In genomic region chr6:158646023-158646888, GRCh38 we compare ENCODE assay signal across 11 cellular contexts. TPM values are rescaled to one million over a fixed set of nuclear protein-coding genes. Genes with fewer than 3 reads are reported as not detected.
DNase-seq lines count a peak whose midpoint lies in the region; ATAC-seq and TF ChIP-seq lines count a peak whose summit lies in the region.
"Had no signal": no experiment of that assay in that cellular context is flagged by ENCODE, and none has a peak within 500 bp of the region (broad histone marks: within the 10 kb centered on the region; RNA-seq: fewer than 3 reads in every experiment).

No MANE protein-coding gene starts in this region.

- no peaks in the 10 kb centered on the region for H3K9me3 ChIP-seq in CD8-positive, alpha-beta T cell (ENCODE audit: low read length)
- H3K9me3 ChIP-seq in OCI-LY3 (ENCODE audit: insufficient read depth, low read length): no peaks in the 10 kb centered on the region
- H3K9me3 ChIP-seq: transverse colon had no signal

- peaks cover 20% of the 10 kb centered on the region for H3K36me3 Mint-ChIP-seq in CD8-positive, alpha-beta T cell
- no peaks in the 10 kb centered on the region for H3K36me3 Mint-ChIP-seq in natural killer cell

- H3K4me3 Mint-ChIP-seq in CD8-positive, alpha-beta T cell: peak overlapping the region; percentile 89
- H3K4me3 Mint-ChIP-seq in natural killer cell: peak overlapping the region; percentile 89

- POLR2A ChIA-PET in CD8-positive, alpha-beta T cell (lab: Charles Lee): interaction anchor here (0.6 to 3.2 kb wide), 3 partner anchors 14 to 223 kb away, joined by 3 to 11 read pairs (median 3); no protein-coding TSS in a partner anchor

- H3K4me1 ChIP-seq in CD8-positive, alpha-beta T cell (ENCODE audit: insufficient read depth, low read length): peaks cover 46% of the 10 kb centered on the region
- H3K4me1 ChIP-seq in OCI-LY3 (ENCODE audit: low read length): peaks cover 42% of the 10 kb centered on the region

- no peak overlapping the region for H2AFZ ChIP-seq in OCI-LY3 (ENCODE audit: low read depth, low read length)

- H3K27ac Mint-ChIP-seq in CD8-positive, alpha-beta T cell: peak overlapping the region; percentile 95
- H3K27ac Mint-ChIP-seq in natural killer cell: peak overlapping the region; percentile 93 to 94

- no peak for TF ChIP-seq CTCF in CD8-positive, alpha-beta T cell (IDR thresholded peaks at IDR 0.05)
- no peak for TF ChIP-seq CTCF in OCI-LY3 (IDR thresholded peaks at IDR 0.05; ENCODE audit: low read depth, low read length)
- TF ChIP-seq CTCF in natural killer cell (IDR thresholded peaks at IDR 0.05): no peak

- peak in 1 of 7 experiments; percentile 39 for DNase-seq in CD8-positive, alpha-beta T cell
- no peak for DNase-seq in caudate nucleus (lab: John Stamatoyannopoulos, UW)
- peak; percentile 13 for DNase-seq in natural killer cell
- DNase-seq in NCI-H1048 (lab: John Stamatoyannopoulos, UW): no peak
- DNase-seq in stimulated activated naive CD4-positive, alpha-beta T cell (lab: John Stamatoyannopoulos, UW): no peak
- DNase-seq in NCI-H2196 treated with DMSO at 0.1 percent for 48 hours (lab: John Stamatoyannopoulos, UW; ENCODE audit: unreplicated experiment): no peak
- DNase-seq: NCI-H2171, transverse colon had no signal

- H3K9me3 Mint-ChIP-seq in CD8-positive, alpha-beta T cell: no peaks in the 10 kb centered on the region
- H3K9me3 Mint-ChIP-seq in natural killer cell: no peaks in the 10 kb centered on the region

- H3K27me3 Mint-ChIP-seq in CD8-positive, alpha-beta T cell (ENCODE audit: low read depth): no peaks in the 10 kb centered on the region
- no peaks in the 10 kb centered on the region for H3K27me3 Mint-ChIP-seq in natural killer cell (ENCODE audit: low read depth in 2 of 2)

- H3K4me2 ChIP-seq in OCI-LY3 (ENCODE audit: low read length): peak overlapping the region; percentile 96; the same call in 1 of the 2 replicates

- H3K9ac ChIP-seq in OCI-LY3 (ENCODE audit: low read length): no peak overlapping the region

- H3K79me2 ChIP-seq in OCI-LY3 (ENCODE audit: low read length): peaks cover 27% of the 10 kb centered on the region

- CTCF ChIA-PET in CD8-positive, alpha-beta T cell (lab: Charles Lee): interaction anchor here (1.2 to 8.7 kb wide), 4 partner anchors 13 to 458 kb away, joined by 3 to 57 read pairs (median 20); no protein-coding TSS in a partner anchor

- no peak for ATAC-seq in CD8-positive, alpha-beta T cell
- ATAC-seq in natural killer cell (no peak), GM21367 (IDR thresholded peaks at IDR 0.05; ENCODE audit: unreplicated experiment) (no peak)

- intact Hi-C loops in CD8-positive, alpha-beta T cell (cut with DNase I, micrococcal nuclease): loop anchor here (5.0 kb wide), 2 partner anchors 414 to 461 kb away; no protein-coding TSS in a partner anchor
- intact Hi-C loops in natural killer cell (cut with micrococcal nuclease): no loop called here

- H3K4me1 Mint-ChIP-seq in CD8-positive, alpha-beta T cell (ENCODE audit: low read depth): peaks cover 63% of the 10 kb centered on the region
- peaks cover 62 to 65% of the 10 kb centered on the region in 2 donors for H3K4me1 Mint-ChIP-seq in natural killer cell

- no peak overlapping the region for H3K27ac ChIP-seq in CD8-positive, alpha-beta T cell (ENCODE audit: low read depth, low read length)
- H3K27ac ChIP-seq in OCI-LY3 (ENCODE audit: low read length) (no peak overlapping the region), caudate nucleus (ENCODE audit: low read depth, low read length) (peak overlapping the region; percentile 36)
- H3K27ac ChIP-seq: SK-N-MC had no signal

- H3K27me3 ChIP-seq in CD8-positive, alpha-beta T cell (ENCODE audit: insufficient read depth, low read length): no peaks in the 10 kb centered on the region
- no peaks in the 10 kb centered on the region for H3K27me3 ChIP-seq in OCI-LY3 (ENCODE audit: low read depth, low read length)
- H3K27me3 ChIP-seq: transverse colon had no signal

- no peaks in the 10 kb centered on the region for H3K36me3 ChIP-seq in CD8-positive, alpha-beta T cell (ENCODE audit: insufficient read depth, low read length)
- peaks cover 10% of the 10 kb centered on the region for H3K36me3 ChIP-seq in OCI-LY3 (replicated peaks; ENCODE audit: low read depth, low read length)
- H3K36me3 ChIP-seq: transverse colon had no signal

- no peaks in the 10 kb centered on the region for H4K20me1 ChIP-seq in OCI-LY3 (ENCODE audit: insufficient read depth, low read length)

- H3K4me3 ChIP-seq in CD8-positive, alpha-beta T cell (ENCODE audit: low read depth, low read length): no peak overlapping the region
- no peak overlapping the region for H3K4me3 ChIP-seq in OCI-LY3 (ENCODE audit: low read length)

RNA-seq across cellular contexts. Expression of gene DYNLT1, which starts 1.7 kb away (rescaled TPM):
- total RNA-seq in CD8-positive, alpha-beta T cell: 100 to 1,000 TPM; 109 TPM
- total RNA-seq in natural killer cell: 100 to 1,000 TPM in 1 of 3 donors, 10 to 100 TPM in 2; 85.7 to 106 (median 86.8) TPM

RNA-seq across cellular contexts. Expression of gene SYTL3, which starts 3.6 kb away (rescaled TPM):
- 10 to 100 TPM; 38.2 to 44.6 TPM for total RNA-seq in CD8-positive, alpha-beta T cell
- total RNA-seq in natural killer cell: 100 to 1,000 TPM in 1 of 3 donors, 10 to 100 TPM in 2; 84.1 to 143 (median 89.0) TPM
